ENCODE assay signal across 8 cellular contexts in genomic region chr4:182918791-182919302, GRCh38. TPM values are rescaled to one million over a fixed set of nuclear protein-coding genes. Genes with fewer than 3 reads are reported as not detected.
A peak's percentile ranks its signal among the peaks of the same experiment; 100 is the strongest.
DNase-seq lines count a peak whose midpoint lies in the region; ATAC-seq and FAIRE-seq lines count a peak whose summit lies in the region.

No MANE protein-coding gene starts in this region.

- H3K27ac ChIP-seq in right cardiac atrium (ENCODE audit: low read length), result no peak overlapping the region

- peaks cover 14% of the 10 kb centered on the region for H3K27me3 Mint-ChIP-seq in T-helper 17 cell
- peaks cover 0 to 3% of the 10 kb centered on the region in 2 donors for H3K27me3 Mint-ChIP-seq in natural killer cell treated with Interleukin-12 subunit alpha and Interleukin-12 subunit beta and Interleukin-15 and Interleukin-18, amount 100 ng/mL, for 72 hours

- H3K9me3 Mint-ChIP-seq in natural killer cell treated with Interleukin-12 subunit alpha and Interleukin-12 subunit beta and Interleukin-15 and Interleukin-18, amount 100 ng/mL, for 72 hours, result peaks cover 2% of the 10 kb centered on the region

- H3K4me3 Mint-ChIP-seq in T-helper 17 cell, result peak overlapping the region; percentile 80
- peak overlapping the region; percentile 81 for H3K4me3 Mint-ChIP-seq in natural killer cell treated with Interleukin-12 subunit alpha and Interleukin-12 subunit beta and Interleukin-15 and Interleukin-18, amount 100 ng/mL, for 72 hours

- WGBS in right cardiac atrium, result 88% methylated on average over 7 of the region's 7 CpGs

- intact Hi-C loops in right cardiac atrium (cut with DNase I), result no loop called here

- no peaks in the 10 kb centered on the region for H3K27me3 ChIP-seq in right cardiac atrium (ENCODE audit: control insufficient read depth, insufficient read depth)

- H3K36me3 Mint-ChIP-seq in T-helper 17 cell (ENCODE audit: low read depth), result no peaks in the 10 kb centered on the region
- no peaks in the 10 kb centered on the region for H3K36me3 Mint-ChIP-seq in natural killer cell treated with Interleukin-12 subunit alpha and Interleukin-12 subunit beta and Interleukin-15 and Interleukin-18, amount 100 ng/mL, for 72 hours

- peak overlapping the region; percentile 82 for H3K27ac Mint-ChIP-seq in T-helper 17 cell
- peak overlapping the region; percentile 91 to 93 for H3K27ac Mint-ChIP-seq in natural killer cell treated with Interleukin-12 subunit alpha and Interleukin-12 subunit beta and Interleukin-15 and Interleukin-18, amount 100 ng/mL, for 72 hours

- DNase-seq in T-helper 17 cell, result no peak
- peak; percentile 79 for DNase-seq in natural killer cell treated with Interleukin-12 subunit alpha and Interleukin-12 subunit beta and Interleukin-15 and Interleukin-18, amount 100 ng/mL, for 72 hours (ENCODE audit: low spot score)
- no peak for DNase-seq in RCC 7860 (ENCODE audit: low spot score)
- no peak for DNase-seq in NCI-H748 (lab: John Stamatoyannopoulos, UW; ENCODE audit: unreplicated experiment)
- DNase-seq in right cardiac atrium, result no peak
- no peak for DNase-seq in NCI-H1930 (lab: John Stamatoyannopoulos, UW)

- no peak overlapping the region for H3K4me3 ChIP-seq in right cardiac atrium (ENCODE audit: low read length)

- FAIRE-seq in RCC 7860 (lab: Jason Lieb, UNC), result no peak

- ATAC-seq in GM18867 (IDR thresholded peaks at IDR 0.05; ENCODE audit: unreplicated experiment) (peak; percentile 26), HG02885 (IDR thresholded peaks at IDR 0.05; ENCODE audit: poor library complexity, unreplicated experiment) (peak; percentile 27), T-helper 17 cell (peak; percentile 10), right cardiac atrium (no peak)
- peak; percentile 49 to 60 for ATAC-seq in natural killer cell treated with Interleukin-12 subunit alpha and Interleukin-12 subunit beta and Interleukin-15 and Interleukin-18, amount 100 ng/mL, for 72 hours

- no peaks in the 10 kb centered on the region for H3K4me1 ChIP-seq in right cardiac atrium (ENCODE audit: control insufficient read depth, insufficient read depth, low read length)

- peaks cover 22% of the 10 kb centered on the region for H3K4me1 Mint-ChIP-seq in T-helper 17 cell
- H3K4me1 Mint-ChIP-seq in natural killer cell treated with Interleukin-12 subunit alpha and Interleukin-12 subunit beta and Interleukin-15 and Interleukin-18, amount 100 ng/mL, for 72 hours (ENCODE audit: low read depth in 2 of 2), result peaks cover 28 to 33% of the 10 kb centered on the region in 2 donors

- H3K9me3 ChIP-seq in T-helper 17 cell (ENCODE audit: control insufficient read depth, low read length, poor library complexity, severe bottlenecking) (no peaks in the 10 kb centered on the region), right cardiac atrium (ENCODE audit: control insufficient read depth, low read length) (no peaks in the 10 kb centered on the region)

RNA-seq across cellular contexts. Expression of gene DCTD, which starts 1.7 kb away (rescaled TPM):
- total RNA-seq in T-helper 17 cell (10 to 100 TPM; 50.4 to 55.5 TPM), right cardiac atrium (10 to 100 TPM; 41.8 to 56.0 (median 47.1) TPM)
- 100 to 1,000 TPM in 1 of 2 donors, 10 to 100 TPM in 1; 83.6 to 135 TPM for total RNA-seq in natural killer cell treated with Interleukin-12 subunit alpha and Interleukin-12 subunit beta and Interleukin-15 and Interleukin-18, amount 100 ng/mL, for 72 hours
- polyA plus RNA-seq in right cardiac atrium, result 26.7 TPM

Comparison
In these comparisons a context has a peak if more than half of its experiments do, and no peak if none do; other contexts are left out.
1. ATAC-seq: peak in GM18867 (single experiment), HG02885 (single experiment), T-helper 17 cell (single experiment) and natural killer cell treated with Interleukin-12 subunit alpha and Interleukin-12 subunit beta and Interleukin-15 and Interleukin-18, amount 100 ng/mL, for 72 hours (2 of 2); none in right cardiac atrium (0 of 2).